In genomic region chr5:154238776-154239481, GRCh38 we compare ENCODE assay signal across 9 cellular contexts. TPM values are rescaled to one million over a fixed set of nuclear protein-coding genes. Genes with fewer than 3 reads are reported as not detected.
DNase-seq lines count a peak whose midpoint lies in the region; ATAC-seq and TF ChIP-seq lines count a peak whose summit lies in the region.
"Had no signal": no experiment of that assay in that cellular context is flagged by ENCODE, and none has a peak within 500 bp of the region (broad histone marks: within the 10 kb centered on the region; RNA-seq: fewer than 3 reads in every experiment).

No MANE protein-coding gene starts in this region.

- no peaks in the 10 kb centered on the region for H4K20me1 ChIP-seq in Loucy (ENCODE audit: insufficient read depth, low read length, poor library complexity, severe bottlenecking)

- DNase-seq in left ventricle myocardium inferior (no peak), left cardiac atrium (no peak), uterus (no peak), sciatic nerve (ENCODE audit: low spot score) (no peak)
- DNase-seq in effector CD4-positive, alpha-beta T cell, result no peak

- H3K27ac ChIP-seq in left ventricle myocardium inferior (replicated peaks), result peak overlapping the region; percentile 23
- no peak overlapping the region for H3K27ac ChIP-seq in uterus

- H3K4me1 Mint-ChIP-seq in stimulated activated memory B cell treated with anti-CD40 and anti-IgM and Interleukin-4, amounts not matched to agents 10 μg/mL and 1 μg/mL and 100 μg/mL, for 72 hours, result peaks cover 58% of the 10 kb centered on the region

- H3K4me3 ChIP-seq in left ventricle myocardium inferior (no peak overlapping the region), Loucy (ENCODE audit: low read length, poor library complexity, severe bottlenecking) (peak overlapping the region; percentile 21), uterus (no peak overlapping the region)

- no peak overlapping the region for H2AFZ ChIP-seq in Loucy (ENCODE audit: low read length)

- H3F3A ChIP-seq in Loucy (ENCODE audit: low read depth), result no peaks in the 10 kb centered on the region

- peaks cover 22% of the 10 kb centered on the region; the same call in 1 of the 2 replicates for H3K79me2 ChIP-seq in Loucy (ENCODE audit: insufficient read depth, low read length)

- H3K36me3 ChIP-seq in left ventricle myocardium inferior, result no peaks in the 10 kb centered on the region
- H3K36me3 ChIP-seq in Loucy (ENCODE audit: insufficient read depth, low read length), result no peaks in the 10 kb centered on the region
- H3K36me3 ChIP-seq in uterus, result no peaks in the 10 kb centered on the region

- no peaks in the 10 kb centered on the region for H3K27me3 Mint-ChIP-seq in stimulated activated memory B cell treated with anti-CD40 and anti-IgM and Interleukin-4, amounts not matched to agents 10 μg/mL and 1 μg/mL and 100 μg/mL, for 72 hours

- H3K4me1 ChIP-seq in left ventricle myocardium inferior, result peaks cover 36% of the 10 kb centered on the region
- peaks cover 61% of the 10 kb centered on the region for H3K4me1 ChIP-seq in Loucy (ENCODE audit: insufficient read depth, low read length, poor library complexity, severe bottlenecking)
- no peaks in the 10 kb centered on the region for H3K4me1 ChIP-seq in uterus

- ATAC-seq in left cardiac atrium (no peak), HG02759 (IDR thresholded peaks at IDR 0.05; ENCODE audit: unreplicated experiment) (peak; percentile 71), sciatic nerve (no peak)
- peak; percentile 96 for ATAC-seq in stimulated activated memory B cell treated with anti-CD40 and anti-IgM and Interleukin-4, amounts not matched to agents 10 μg/mL and 1 μg/mL and 100 μg/mL, for 72 hours
- ATAC-seq: Panc1 had no signal

- H3K4me3 Mint-ChIP-seq in stimulated activated memory B cell treated with anti-CD40 and anti-IgM and Interleukin-4, amounts not matched to agents 10 μg/mL and 1 μg/mL and 100 μg/mL, for 72 hours, result peak overlapping the region; percentile 61

- no peak overlapping the region for H3K9ac ChIP-seq in Loucy (ENCODE audit: low read depth, low read length, poor library complexity, severe bottlenecking)

- peak overlapping the region; percentile 75 for H3K4me2 ChIP-seq in Loucy (ENCODE audit: low read depth, low read length, poor library complexity, severe bottlenecking)

- H3K9me3 ChIP-seq in left ventricle myocardium inferior (replicated peaks) (no peaks in the 10 kb centered on the region), Loucy (ENCODE audit: insufficient read depth, low read depth, low read length) (no peaks in the 10 kb centered on the region), uterus (no peaks in the 10 kb centered on the region)

- H3K27me3 ChIP-seq in left ventricle myocardium inferior (ENCODE audit: low read depth) (no peaks in the 10 kb centered on the region), Loucy (ENCODE audit: insufficient read depth, low read length, poor library complexity, severe bottlenecking) (no peaks in the 10 kb centered on the region), uterus (no peaks in the 10 kb centered on the region)

- no peaks in the 10 kb centered on the region for H3K9me3 Mint-ChIP-seq in stimulated activated memory B cell treated with anti-CD40 and anti-IgM and Interleukin-4, amounts not matched to agents 10 μg/mL and 1 μg/mL and 100 μg/mL, for 72 hours

- no peaks in the 10 kb centered on the region for H3K9me2 ChIP-seq in Loucy (replicated peaks; ENCODE audit: low read depth, low read length)

- H3K36me3 Mint-ChIP-seq in stimulated activated memory B cell treated with anti-CD40 and anti-IgM and Interleukin-4, amounts not matched to agents 10 μg/mL and 1 μg/mL and 100 μg/mL, for 72 hours, result no peaks in the 10 kb centered on the region

- intact Hi-C loops in left ventricle myocardium inferior (cut with micrococcal nuclease), result no loop called here
- intact Hi-C loops in left cardiac atrium (cut with DNase I), result no loop called here
- intact Hi-C loops in uterus (cut with DNase I; ENCODE audit: low total_unique reads), result loop anchor here (2.0 kb wide), 1 partner anchor 72 kb away; no protein-coding TSS in a partner anchor
- intact Hi-C loops in sciatic nerve (cut with DNase I), result no loop called here

- TF ChIP-seq CTCF in left ventricle myocardium inferior (IDR thresholded peaks at IDR 0.05; ENCODE audit: borderline replicate concordance) (no peak), Loucy (conservative IDR thresholded peaks at IDR 0.05; ENCODE audit: low read length) (no peak), uterus (IDR thresholded peaks at IDR 0.05) (no peak)

- no peak for TF ChIP-seq POLR2A in uterus (IDR thresholded peaks at IDR 0.05)

- no peak overlapping the region for H3K27ac Mint-ChIP-seq in stimulated activated memory B cell treated with anti-CD40 and anti-IgM and Interleukin-4, amounts not matched to agents 10 μg/mL and 1 μg/mL and 100 μg/mL, for 72 hours

RNA-seq across cellular contexts. Expression of gene GALNT10, which starts 48.4 kb away (rescaled TPM):
- 11.5 TPM for total RNA-seq in left ventricle myocardium inferior
- total RNA-seq in left cardiac atrium, result 10 to 100 TPM; 19.0 to 19.1 TPM
- 10 to 100 TPM in 2 of 4 donors, 1 to 10 TPM in 2; 5.6 to 22.9 (median 14.4) TPM for total RNA-seq in uterus
- 29.0 TPM for total RNA-seq in sciatic nerve

Comparison
In these comparisons a context has a peak if more than half of its experiments do, and no peak if none do; other contexts are left out.
1. ATAC-seq: peak in HG02759 (single experiment) and stimulated activated memory B cell treated with anti-CD40 and anti-IgM and Interleukin-4, amounts not matched to agents 10 μg/mL and 1 μg/mL and 100 μg/mL, for 72 hours (single experiment); none in left cardiac atrium (0 of 2) and sciatic nerve (single experiment).